2 cellular contexts compared by ENCODE assay signal in the genomic region with DNA sequence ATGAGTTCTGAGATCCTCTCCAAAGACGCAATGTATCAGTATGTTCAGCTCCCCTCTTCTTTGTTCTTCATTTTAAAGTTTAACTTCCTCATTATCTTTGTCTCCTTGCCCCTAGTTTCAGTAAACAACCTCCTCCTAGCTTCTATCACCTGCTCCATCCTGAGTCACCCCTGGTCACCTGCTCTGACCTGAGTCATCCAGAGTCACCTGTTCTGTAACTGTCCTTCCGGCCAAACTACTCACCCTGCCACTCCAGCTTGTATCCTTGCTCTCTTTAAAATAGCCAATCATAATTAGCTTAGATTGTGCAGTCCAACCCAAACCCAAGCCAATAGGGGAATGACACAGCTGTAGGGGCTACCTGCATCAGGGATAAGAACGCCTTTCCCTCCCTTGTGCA.
TF ChIP-seq lines count a peak whose summit lies in the region.

No MANE protein-coding gene starts in this region.

TF ChIP-seq in HepG2, 621 proteins besides CTCF, POLR2A, EP300 and RAD21 (continued from another document):
- TF ChIP-seq PTBP1 (IDR thresholded peaks at IDR 0.05; ENCODE audit: low read depth, low read length, poor library complexity, severe bottlenecking) (no peak), MAFK (conservative IDR thresholded peaks at IDR 0.05 in 1 of 2, IDR thresholded peaks at IDR 0.05 in 1 of 2; ENCODE audit: low read length in 2 of 2) (no peak), HOXA5 (CRISPR knock-in tag; IDR thresholded peaks at IDR 0.05) (no peak), TFDP2 (CRISPR knock-in tag; IDR thresholded peaks at IDR 0.05) (no peak), SYNCRIP (IDR thresholded peaks at IDR 0.05; ENCODE audit: insufficient read depth, low read depth, low read length) (no peak), GTF2F1 (IDR thresholded peaks at IDR 0.05; ENCODE audit: low read length) (no peak)

TF ChIP-seq in SK-N-SH, 30 proteins besides CTCF, POLR2A, EP300 and RAD21 (continued from another document):
- TF ChIP-seq IRF3 (IDR thresholded peaks at IDR 0.05; ENCODE audit: low read depth, low read length) = no peak
- no peak for TF ChIP-seq SIN3A (IDR thresholded peaks at IDR 0.05; ENCODE audit: borderline replicate concordance, low read depth, low read length)
- no peak for TF ChIP-seq JUND (IDR thresholded peaks at IDR 0.05)
- TF ChIP-seq RFX5 (IDR thresholded peaks at IDR 0.05; ENCODE audit: low read length) = no peak
- no peak for TF ChIP-seq MEF2A (IDR thresholded peaks at IDR 0.05; ENCODE audit: borderline replicate concordance, low read depth)
- TF ChIP-seq EZH2phosphoT487 (IDR thresholded peaks at IDR 0.05; ENCODE audit: borderline replicate concordance, low read depth) = no peak
- no peak for TF ChIP-seq MXI1 (IDR thresholded peaks at IDR 0.05; ENCODE audit: low read depth, low read length)
- no peak for TF ChIP-seq TAF1 (IDR thresholded peaks at IDR 0.05; ENCODE audit: borderline replicate concordance, low read depth, low read length)
- TF ChIP-seq FOXM1 (IDR thresholded peaks at IDR 0.05; ENCODE audit: low read depth) = no peak
- TF ChIP-seq RXRA (IDR thresholded peaks at IDR 0.05; ENCODE audit: borderline replicate concordance, low read depth) = no peak
- no peak for TF ChIP-seq CHD2 (IDR thresholded peaks at IDR 0.05; ENCODE audit: low read length, partially characterized antibody)
